In the genomic region with DNA sequence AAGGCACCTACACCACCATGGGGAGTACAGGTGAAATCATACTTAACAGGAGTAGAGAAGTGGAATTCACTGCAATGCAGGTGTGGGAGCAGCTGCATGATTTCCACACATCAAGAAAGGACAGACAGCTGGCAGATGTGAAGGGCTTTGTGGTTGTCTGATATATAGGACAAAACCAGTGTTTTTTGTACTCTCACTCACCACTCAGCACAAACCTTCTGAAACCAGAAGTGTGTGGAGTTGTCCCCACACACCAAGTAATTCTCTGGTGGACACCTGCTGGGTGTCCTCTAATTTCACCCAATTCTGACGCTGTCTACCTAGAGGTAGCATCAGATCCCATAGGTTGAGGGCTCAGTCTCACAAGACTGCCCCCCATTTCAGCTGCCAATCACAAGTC, we compare ENCODE assay signal across 5 cellular contexts.
"Had no signal": no experiment of that assay in that cellular context is flagged by ENCODE, and none has a peak within 500 bp of the region (broad histone marks: within the 10 kb centered on the region; RNA-seq: fewer than 3 reads in every experiment).

No MANE protein-coding gene starts in this region.

- DNase-seq: IMR-90, KBM-7 had no signal

- ATAC-seq: HepG2, K562 had no signal

- H3K4me3 ChIP-seq: K562 had no signal

- H3K27ac ChIP-seq: HL-60 had no signal
